16 cellular contexts compared by ENCODE assay signal in genomic region chr3:139295040-139295439, GRCh38. TPM values are rescaled to one million over a fixed set of nuclear protein-coding genes. Genes with fewer than 3 reads are reported as not detected.
DNase-seq lines count a peak whose midpoint lies in the region; ATAC-seq, FAIRE-seq and TF ChIP-seq lines count a peak whose summit lies in the region.
"Had no signal": no experiment of that assay in that cellular context is flagged by ENCODE, and none has a peak within 500 bp of the region (broad histone marks: within the 10 kb centered on the region; RNA-seq: fewer than 3 reads in every experiment).

No MANE protein-coding gene starts in this region.

- no peaks in the 10 kb centered on the region for H3K23me2 ChIP-seq in H1 (ENCODE audit: low read depth, low read length)

- no TSS peak for BruUV-seq in IMR-90 (replicated peaks; lab: Mats Ljungman, UMichigan)

- H2BK120ac ChIP-seq in IMR-90 (ENCODE audit: low read depth, low read length) (peak overlapping the region; percentile 83), H1 (replicated peaks; ENCODE audit: low read depth, low read length) (no peak overlapping the region)

- H3K4ac ChIP-seq in IMR-90 (ENCODE audit: low read depth, low read length) (peak overlapping the region; percentile 65), H1 (replicated peaks; ENCODE audit: insufficient read length, low read depth, low read length) (no peak overlapping the region)

- H4K91ac ChIP-seq in IMR-90 (ENCODE audit: insufficient read depth, low read depth, low read length) (peak overlapping the region; percentile 62), H1 (replicated peaks; ENCODE audit: insufficient read length, low read length) (no peak overlapping the region)

- H3K27me3 ChIP-seq in IMR-90 (ENCODE audit: control insufficient read depth, insufficient read depth, low read length) (no peaks in the 10 kb centered on the region), H1 (replicated peaks in 1 of 4; ENCODE audit: control insufficient read depth in 3 of 4, extremely low read depth in 1 of 4, insufficient read depth in 3 of 4, low read length in 3 of 4) (no peaks in the 10 kb centered on the region), osteoblast (ENCODE audit: insufficient read depth, low read length) (no peaks in the 10 kb centered on the region), gastrocnemius medialis (no peaks in the 10 kb centered on the region)

- no peaks in the 10 kb centered on the region for H3K36me3 ChIP-seq in IMR-90 (ENCODE audit: control insufficient read depth, insufficient read depth, low read length)
- no peaks in the 10 kb centered on the region for H3K36me3 ChIP-seq in H1 (ENCODE audit: control insufficient read depth in 2 of 4, insufficient read depth in 4 of 4, low read length in 3 of 4)
- H3K36me3 ChIP-seq in osteoblast (ENCODE audit: insufficient read depth, low read length): no peaks in the 10 kb centered on the region
- H3K36me3 ChIP-seq in gastrocnemius medialis: no peaks in the 10 kb centered on the region

- H3K18ac ChIP-seq in IMR-90 (ENCODE audit: low read depth, low read length) (peak overlapping the region; percentile 5; the same call in 1 of the 2 replicates), H1 (ENCODE audit: extremely low read depth, low read length) (no peak overlapping the region)

- peaks cover 32% of the 10 kb centered on the region for H3K4me1 ChIP-seq in IMR-90 (ENCODE audit: control insufficient read depth, insufficient read depth, low read length)
- no peaks in the 10 kb centered on the region for H3K4me1 ChIP-seq in H1 (replicated peaks in 1 of 4; ENCODE audit: control insufficient read depth in 3 of 4, insufficient read depth in 4 of 4, low read length in 3 of 4)
- peaks cover 21% of the 10 kb centered on the region for H3K4me1 ChIP-seq in osteoblast (ENCODE audit: insufficient read depth, low read length)
- H3K4me1 ChIP-seq in gastrocnemius medialis: no peaks in the 10 kb centered on the region

- intact Hi-C loops in IMR-90 (cut with micrococcal nuclease) (no loop called here), gastrocnemius medialis (cut with DNase I; ENCODE audit: low total_unique reads) (no loop called here)

- H3K79me2 ChIP-seq in H1 (ENCODE audit: control insufficient read depth in 1 of 2, insufficient read depth in 2 of 2, low read length in 2 of 2): no peaks in the 10 kb centered on the region
- no peaks in the 10 kb centered on the region for H3K79me2 ChIP-seq in osteoblast (ENCODE audit: insufficient read depth, low read length)

- H2BK15ac ChIP-seq in IMR-90 (ENCODE audit: low read depth, low read length) (peak overlapping the region; percentile 45; the same call in 1 of the 3 replicates), H1 (ENCODE audit: low read length) (no peak overlapping the region)

- POLR2A ChIA-PET in IMR-90 (lab: Charles Lee; ENCODE audit: unreplicated experiment) (no interaction called here), H1 (lab: Charles Lee; ENCODE audit: partially characterized antibody) (no interaction called here)

- TF ChIP-seq CTCF in IMR-90 (conservative IDR thresholded peaks at IDR 0.05; ENCODE audit: low read depth, low read length): no peak
- no peak for TF ChIP-seq CTCF in H1 (IDR thresholded peaks at IDR 0.05; ENCODE audit: control extremely low read depth in 1 of 3, insufficient read depth in 1 of 3, low read depth in 1 of 3, low read length in 3 of 3)
- no peak for TF ChIP-seq CTCF in osteoblast (IDR thresholded peaks at IDR 0.05; ENCODE audit: extremely low read depth, low read depth, low read length)
- no peak for TF ChIP-seq CTCF in gastrocnemius medialis (IDR thresholded peaks at IDR 0.05 in 4 of 5, conservative IDR thresholded peaks at IDR 0.05 in 1 of 5)

- H3K4me3 ChIP-seq in IMR-90 (ENCODE audit: insufficient read depth, low read depth, low read length): no peak overlapping the region
- H3K4me3 ChIP-seq in H1 (ENCODE audit: extremely low read depth in 1 of 4, insufficient read depth in 2 of 4, low read depth in 3 of 4, low read length in 4 of 4): no peak overlapping the region
- H3K4me3 ChIP-seq in osteoblast (ENCODE audit: insufficient read depth, low read length): no peak overlapping the region
- no peak overlapping the region for H3K4me3 ChIP-seq in gastrocnemius medialis
- H3K4me3 ChIP-seq: K562 had no signal

- H2AK5ac ChIP-seq in IMR-90 (ENCODE audit: low read depth, low read length): peak overlapping the region; percentile 60; the same call in 1 of the 2 replicates
- no peak overlapping the region for H2AK5ac ChIP-seq in H1 (ENCODE audit: low read depth, low read length)

- H3K9me3 ChIP-seq in IMR-90 (ENCODE audit: control insufficient read depth, insufficient read depth, low read length) (peaks cover 2% of the 10 kb centered on the region; the same call in 1 of the 2 replicates), H1 (ENCODE audit: insufficient read depth in 2 of 2, low read depth in 1 of 2, low read length in 1 of 2) (no peaks in the 10 kb centered on the region), osteoblast (ENCODE audit: low read depth, low read length) (no peaks in the 10 kb centered on the region), gastrocnemius medialis (no peaks in the 10 kb centered on the region)

- in situ Hi-C loops in IMR-90 (cut with MboI; ENCODE audit: low sequenced_read_pairs) (no loop called here), gastrocnemius medialis (cut with MboI; ENCODE audit: low sequenced_read_pairs in 4 of 4) (no loop called here)

- peaks cover 15% of the 10 kb centered on the region for H3K9me1 ChIP-seq in IMR-90 (ENCODE audit: insufficient read depth, low read length)

- no peak overlapping the region for H3K9ac ChIP-seq in IMR-90 (ENCODE audit: low read depth, low read length)
- no peak overlapping the region for H3K9ac ChIP-seq in H1 (replicated peaks in 1 of 4; ENCODE audit: extremely low read depth in 1 of 4, low read depth in 3 of 4, low read length in 3 of 4)

- H3K23ac ChIP-seq in IMR-90 (ENCODE audit: low read depth, low read length): no peak overlapping the region
- no peak overlapping the region for H3K23ac ChIP-seq in H1 (ENCODE audit: insufficient read length)

- CTCF ChIA-PET in IMR-90 (lab: Yijun Ruan, JAX) (no interaction called here), H1 (lab: Charles Lee; ENCODE audit: partially characterized antibody) (interaction anchor here (1.4 kb wide), 1 partner anchor 25 kb away, joined by 5 read pairs; no protein-coding TSS in a partner anchor)

- DNase-seq in Ammon's horn (ENCODE audit: low spot score) (peak; percentile 51), IMR-90 (no peak), H1 (ENCODE audit: low read depth in 1 of 2, low spot score in 2 of 2) (no peak), osteoblast (ENCODE audit: insufficient read length, low spot score, missing footprints) (no peak), gastrocnemius medialis (no peak), SW 1271 (lab: John Stamatoyannopoulos, UW) (no peak)
- DNase-seq: AML-193, COR-L47, NCI-H1436 treated with DMSO at 0.1 percent for 48 hours, NCI-H2081, NCI-H510A treated with DMSO at 0.1 percent for 48 hours, NCI-H82, PC-3 had no signal

- H4K20me1 ChIP-seq in IMR-90 (ENCODE audit: insufficient read depth, low read length) (no peaks in the 10 kb centered on the region), H1 (replicated peaks in 1 of 2; ENCODE audit: control insufficient read depth in 1 of 2, insufficient read depth in 2 of 2, low read length in 2 of 2) (no peaks in the 10 kb centered on the region), osteoblast (ENCODE audit: insufficient read depth, low read length) (no peaks in the 10 kb centered on the region)

- H3K14ac ChIP-seq in IMR-90 (replicated peaks; ENCODE audit: low read depth, low read length) (no peak overlapping the region), H1 (ENCODE audit: insufficient read length) (no peak overlapping the region)

- TF ChIP-seq EP300 in H1 (IDR thresholded peaks at IDR 0.05; ENCODE audit: borderline replicate concordance in 1 of 2, low read depth in 2 of 2, low read length in 2 of 2): no peak

- H2AK9ac ChIP-seq in IMR-90 (replicated peaks; ENCODE audit: low read depth, low read length, poor library complexity): peak overlapping the region; percentile 47

- no peak overlapping the region for H3K27ac ChIP-seq in IMR-90 (ENCODE audit: insufficient read depth, low read length)
- H3K27ac ChIP-seq in H1 (ENCODE audit: low read depth, low read length): no peak overlapping the region
- no peak overlapping the region for H3K27ac ChIP-seq in osteoblast (ENCODE audit: low read depth, low read length)
- no peak overlapping the region for H3K27ac ChIP-seq in gastrocnemius medialis

- H2BK5ac ChIP-seq in IMR-90 (ENCODE audit: low read depth, low read length, poor library complexity, severe bottlenecking): peak overlapping the region; percentile 41
- no peak overlapping the region for H2BK5ac ChIP-seq in H1 (ENCODE audit: low read depth, low read length)

- peak overlapping the region; percentile 24 for H2AFZ ChIP-seq in IMR-90 (replicated peaks; ENCODE audit: low read length, poor library complexity)
- H2AFZ ChIP-seq in H1 (ENCODE audit: low read length): no peak overlapping the region
- peak overlapping the region; percentile 23 for H2AFZ ChIP-seq in osteoblast (ENCODE audit: low read length)

- H4K5ac ChIP-seq in IMR-90 (ENCODE audit: low read depth, low read length): peak overlapping the region; percentile 49
- no peak overlapping the region for H4K5ac ChIP-seq in H1 (ENCODE audit: insufficient read length, low read depth, low read length)

- H3K4me2 ChIP-seq in IMR-90 (ENCODE audit: low read depth, low read length) (no peak overlapping the region), H1 (ENCODE audit: insufficient read depth in 1 of 2, low read depth in 2 of 2, low read length in 2 of 2) (no peak overlapping the region), osteoblast (ENCODE audit: insufficient read depth, low read length) (no peak overlapping the region)

- WGBS in IMR-90 (ENCODE audit: extremely low coverage in 2 of 2, insufficient read length in 1 of 2), 2 experiments: 90% methylated on average over 2 of the region's 5 CpGs; no CpG with 5 or more reads in 1 of the 2 experiments
- 85% methylated on average over 5 of the region's 5 CpGs; no CpG with 5 or more reads in 1 of the 2 experiments for WGBS in H1 (ENCODE audit: extremely low coverage in 1 of 2, insufficient coverage in 1 of 2, insufficient read length in 1 of 2, insufficient replicate concordance in 2 of 2, low coverage in 1 of 2, low lambda C conversion rate in 2 of 2, missing lambda C conversion rate in 1 of 2), 2 experiments

- H2BK20ac ChIP-seq in IMR-90 (ENCODE audit: low read depth, low read length) (peak overlapping the region; percentile 70; the same call in 1 of the 2 replicates), H1 (ENCODE audit: low read length) (no peak overlapping the region)

- TF ChIP-seq RAD21 in IMR-90 (IDR thresholded peaks at IDR 0.05; ENCODE audit: low read length) (no peak), H1 (IDR thresholded peaks at IDR 0.05 in 1 of 2, conservative IDR thresholded peaks at IDR 0.05 in 1 of 2; ENCODE audit: low read depth in 2 of 2, low read length in 2 of 2) (no peak)

- no peak for FAIRE-seq in H1 (lab: Jason Lieb, UNC)
- FAIRE-seq: H54, K562 had no signal

- H3K56ac ChIP-seq in IMR-90 (ENCODE audit: extremely low read depth, insufficient read depth, low read length): no peak overlapping the region
- no peak overlapping the region for H3K56ac ChIP-seq in H1 (replicated peaks; ENCODE audit: insufficient read length, low read depth, low read length)

- TF ChIP-seq POLR2A in IMR-90 (IDR thresholded peaks at IDR 0.05; ENCODE audit: low read depth, low read length) (no peak), H1 (IDR thresholded peaks at IDR 0.05; ENCODE audit: control extremely low read depth in 1 of 2, low read depth in 2 of 2, low read length in 2 of 2) (no peak), gastrocnemius medialis (IDR thresholded peaks at IDR 0.05) (no peak)

- dilution Hi-C loops in IMR-90 (cut with HindIII; ENCODE audit: low sequenced_read_pairs, unreplicated experiment): no loop called here

- no peak overlapping the region for H2BK12ac ChIP-seq in H1 (ENCODE audit: low read depth, low read length)

- ATAC-seq in IMR-90 (ENCODE audit: low read depth) (no peak), gastrocnemius medialis (no peak), HG02678 (IDR thresholded peaks at IDR 0.05; ENCODE audit: unreplicated experiment) (no peak)
- ATAC-seq: K562, PC-3 had no signal

- peak overlapping the region in 1 of 2 experiments; percentile 48; a peak in 1 of 4 replicates for H4K8ac ChIP-seq in IMR-90 (ENCODE audit: low read depth in 2 of 2, low read length in 2 of 2)
- H4K8ac ChIP-seq in H1 (ENCODE audit: extremely low read depth, insufficient read depth, low read length): peak overlapping the region; percentile 30; the same call in 1 of the 2 replicates

- H3K79me1 ChIP-seq in IMR-90 (ENCODE audit: low read depth in 1 of 2, low read length in 2 of 2): no peaks in the 10 kb centered on the region
- no peaks in the 10 kb centered on the region for H3K79me1 ChIP-seq in H1 (ENCODE audit: low read depth, low read length)

RNA-seq across cellular contexts. Expression of gene MRPS22, which starts 48.8 kb away (rescaled TPM):
- total RNA-seq in IMR-90 (2012; rRNA removed) (72.4 and 94.4 TPM in 2 replicates), osteoblast (65.1 and 68.1 TPM in 2 replicates), gastrocnemius medialis (100 to 1,000 TPM in 3 of 4 donors, 10 to 100 TPM in 1; 96.4 to 140 (median 116) TPM)
- polyA plus RNA-seq in IMR-90 (2012; rRNA removed) (51.3 and 54.5 TPM in 2 replicates), H1 (2011; rRNA removed) (27.2 and 28.3 TPM in 2 replicates)
- 30.7 and 37.9 TPM in 2 replicates for polyA plus RNA-seq in IMR-90 (2012; cell fraction: cytosol; rRNA removed)
- polyA plus RNA-seq in IMR-90 (2012; cell fraction: nucleus; rRNA removed; ENCODE audit: low replicate concordance): 22.1 and 37.3 TPM in 2 replicates
- total RNA-seq in H1 (2021; fragmentation: NEBNext Ultra II Directional; extraction: Animal tissue kit (Norgen Biotek cat#: 25700)): 45.3 and 45.8 TPM in 2 replicates
- polyA plus RNA-seq in H1 (2011; cell fraction: cytosol; rRNA removed): 41.7 TPM
- polyA plus RNA-seq in H1 (2011; cell fraction: nucleus; rRNA removed): 13.3 TPM
- 36.8 to 38.8 TPM (median 37.5 TPM) in 4 replicates for polyA plus RNA-seq in H1 (2012, experiment 1 of 2)
- polyA plus RNA-seq in H1 (2012, experiment 2 of 2): 7.3 TPM
- 41.7 TPM for polyA plus RNA-seq in H1 (2013, experiment 1 of 2)
- polyA plus RNA-seq in H1 (2013, experiment 2 of 2): 40.3 TPM
- 10.7 and 20.1 TPM in 2 replicates for polyA minus RNA-seq in H1 (2011; rRNA and poly(A)+ RNA removed)
- polyA minus RNA-seq in H1 (2011; cell fraction: cytosol; rRNA and poly(A)+ RNA removed): 9.1 TPM
- polyA minus RNA-seq in H1 (2011; cell fraction: nucleus; rRNA and poly(A)+ RNA removed): 25.5 TPM
